In genomic region chr12:95083938-95084337, GRCh38 we compare ENCODE assay signal across 1 cellular context.
A peak's percentile ranks its signal among the peaks of the same experiment; 100 is the strongest.
TF ChIP-seq lines count a peak whose summit lies in the region.

No MANE protein-coding gene starts in this region.

TF ChIP-seq in H1, 55 proteins besides CTCF, POLR2A, EP300 and RAD21:
- no peak for TF ChIP-seq GABPA (IDR thresholded peaks at IDR 0.05; ENCODE audit: borderline replicate concordance, insufficient read depth, low read length)
- TF ChIP-seq RBBP5 (IDR thresholded peaks at IDR 0.05; ENCODE audit: borderline replicate concordance, low read depth, low read length), result no peak
- peak; percentile 29; the same call in 1 of the 2 replicates for TF ChIP-seq TEAD4 (IDR thresholded peaks at IDR 0.05; ENCODE audit: low read depth, low read length)
- no peak for TF ChIP-seq CTBP2 (IDR thresholded peaks at IDR 0.05; ENCODE audit: borderline replicate concordance, insufficient read depth, insufficient read length, low read length)
- TF ChIP-seq BACH1 (IDR thresholded peaks at IDR 0.05; ENCODE audit: low read length), result no peak
- TF ChIP-seq BRCA1 (IDR thresholded peaks at IDR 0.05; ENCODE audit: low read depth, low read length), result no peak
- no peak for TF ChIP-seq KDM1A (IDR thresholded peaks at IDR 0.05; ENCODE audit: borderline replicate concordance, low read length)
- no peak for TF ChIP-seq CHD2 (IDR thresholded peaks at IDR 0.05; ENCODE audit: low read length)
- TF ChIP-seq EZH2 (IDR thresholded peaks at IDR 0.05; ENCODE audit: low read depth, low read length, severe bottlenecking), result no peak
- TF ChIP-seq POU5F1 (IDR thresholded peaks at IDR 0.05; ENCODE audit: low read depth, low read length), result no peak
- no peak for TF ChIP-seq TBP (IDR thresholded peaks at IDR 0.05; ENCODE audit: low read depth, low read length)
- TF ChIP-seq TAF1 (IDR thresholded peaks at IDR 0.05; ENCODE audit: low read depth, low read length), result no peak
- TF ChIP-seq SP2 (IDR thresholded peaks at IDR 0.05; ENCODE audit: low read length), result no peak
- no peak for TF ChIP-seq MAX (IDR thresholded peaks at IDR 0.05)
- no peak for TF ChIP-seq CBX5 (IDR thresholded peaks at IDR 0.05; ENCODE audit: low read depth, low read length)
- no peak for TF ChIP-seq TAF7 (optimal IDR thresholded peaks at IDR 0.05; ENCODE audit: borderline replicate concordance, low read depth, low read length)
- TF ChIP-seq TCF12 (IDR thresholded peaks at IDR 0.05; ENCODE audit: low read depth, low read length), result 0 out of 2 replicates have a peak, but pooled peaks have one; percentile 23
TF ChIP-seq in H1: peak in this region for 2.
